In genomic region chr20:62727584-62728027, GRCh38 we compare ENCODE assay signal across 28 cellular contexts. TPM values are rescaled to one million over a fixed set of nuclear protein-coding genes. Genes with fewer than 3 reads are reported as not detected.
DNase-seq lines count a peak whose midpoint lies in the region; ATAC-seq, FAIRE-seq and TF ChIP-seq lines count a peak whose summit lies in the region.
"Had no signal": no experiment of that assay in that cellular context is flagged by ENCODE, and none has a peak within 500 bp of the region (broad histone marks: within the 10 kb centered on the region; RNA-seq: fewer than 3 reads in every experiment).

No MANE protein-coding gene starts in this region.

- no peak overlapping the region for H3K9ac ChIP-seq in HepG2 (ENCODE audit: insufficient read depth, low read depth, low read length)
- H3K9ac ChIP-seq: KMS-11 had no signal

- H3K27ac Mint-ChIP-seq in activated T-helper 2 cell treated with anti-CD3 and anti-CD28 coated beads, Interferon-gamma antibody, Interleukin-2, Interleukin-4, amounts not matched to agents 10 μg/mL and 5 μg/mL and 100 μg/mL, durations not matched to agents 14 hours and 24 hours and 36 hours, result no peak overlapping the region
- H3K27ac Mint-ChIP-seq: CD8-positive, alpha-beta T cell; GM23338 had no signal

- H3K4me3 ChIP-seq in right atrium auricular region, result no peak overlapping the region
- H3K4me3 ChIP-seq in Panc1 (ENCODE audit: low read depth in 2 of 2, low read length in 2 of 2), result no peak overlapping the region
- no peak overlapping the region for H3K4me3 ChIP-seq in HepG2 (replicated peaks in 1 of 3; ENCODE audit: insufficient read depth in 1 of 3, low read depth in 2 of 3, low read length in 3 of 3)
- H3K4me3 ChIP-seq in aorta (ENCODE audit: low read length in 2 of 2), result no peak overlapping the region
- H3K4me3 ChIP-seq in H7 (ENCODE audit: insufficient read depth, low read depth, low read length), result no peak overlapping the region
- H3K4me3 ChIP-seq: body of pancreas, GM23338, SJSA1 had no signal

- TF ChIP-seq POLR2A in HepG2 (IDR thresholded peaks at IDR 0.05; ENCODE audit: insufficient read depth in 1 of 2, low read depth in 2 of 2, low read length in 2 of 2), result no peak

- H3K9me3 ChIP-seq in right atrium auricular region (peaks cover 0 to 7% of the 10 kb centered on the region in 2 donors), Panc1 (ENCODE audit: control insufficient read depth, insufficient read depth, low read depth, low read length) (no peaks in the 10 kb centered on the region), HepG2 (ENCODE audit: low read length) (no peaks in the 10 kb centered on the region), aorta (ENCODE audit: control insufficient read depth, low read length) (peaks cover 4% of the 10 kb centered on the region)
- H3K9me3 ChIP-seq: body of pancreas, heart right ventricle, SJSA1 had no signal

- in situ Hi-C loops in Panc1 (cut with HindIII; ENCODE audit: low pct_unique_long_range_greater_than_20kb, low sequenced_read_pairs), result no loop called here
- in situ Hi-C loops in HepG2 (cut with HindIII; ENCODE audit: extremely low pct_ligation_motif_present, low pct_unique_long_range_greater_than_20kb), result no loop called here

- H3K9me3 Mint-ChIP-seq in activated T-helper 2 cell treated with anti-CD3 and anti-CD28 coated beads, Interferon-gamma antibody, Interleukin-2, Interleukin-4, amounts not matched to agents 10 μg/mL and 5 μg/mL and 100 μg/mL, durations not matched to agents 14 hours and 24 hours and 36 hours, result no peaks in the 10 kb centered on the region
- H3K9me3 Mint-ChIP-seq: CD8-positive, alpha-beta T cell had no signal

- CTCF ChIA-PET in Panc1 (lab: Charles Lee), result no interaction called here
- CTCF ChIA-PET in HepG2 (lab: Yijun Ruan, JAX; ENCODE audit: low intra/inter-chr PET ratio, low total read pairs), result no interaction called here

- H3K4me2 ChIP-seq in HepG2 (ENCODE audit: low read depth, low read length), result no peak overlapping the region
- H3K4me2 ChIP-seq: GM23338, KMS-11 had no signal

- peak; percentile 35 for DNase-seq in Right ventricle myocardium superior
- no peak for DNase-seq in right atrium auricular region (ENCODE audit: low spot score)
- no peak for DNase-seq in Panc1 (ENCODE audit: low read depth, low spot score)
- no peak for DNase-seq in HepG2 (ENCODE audit: low spot score)
- DNase-seq in aorta, result peak; percentile 38 to 70
- no peak for DNase-seq in H7
- no peak for DNase-seq in activated T-helper 2 cell treated with anti-CD3 and anti-CD28 coated beads, Interferon-gamma antibody, Interleukin-2, Interleukin-4, amounts not matched to agents 10 μg/mL and 5 μg/mL and 100 μg/mL, durations not matched to agents 14 hours and 24 hours and 36 hours (ENCODE audit: low spot score)
- DNase-seq: activated CD4-positive, alpha-beta T cell treated with anti-CD3 and anti-CD28 coated beads for 4 hours; activated CD8-positive, alpha-beta memory T cell treated with anti-CD3 and anti-CD28 coated beads, Interleukin-2, amount 10 ng/mL, durations not matched to agents 7 days and 5 days; CD8-positive, alpha-beta T cell; DMS53; heart right ventricle; left colon; mesendoderm; naive thymus-derived CD4-positive, alpha-beta T cell; NCI-H1694 treated with DMSO at 0.1 percent for 48 hours; NCI-H2171; NCI-H510A treated with DMSO at 0.1 percent for 48 hours; NK-92 treated with Interleukin-12 subunit alpha and Interleukin-12 subunit beta, amount 100 ng/mL, for 24 hours; stimulated activated CD4-positive, alpha-beta T cell treated with anti-CD3 and anti-CD28 coated beads, Interleukin-4, amount 100 ng/mL, for 4 hours; stimulated activated naive CD4-positive, alpha-beta T cell treated with Interleukin-2 at 50 U/mL for 16 hours; T-cell had no signal

- 0 out of 2 replicates have a peak, but pooled peaks cover 6% of the 10 kb centered on the region for H4K20me1 ChIP-seq in HepG2 (ENCODE audit: insufficient read depth, low read length)

- peaks cover 10% of the 10 kb centered on the region for H3K4me1 Mint-ChIP-seq in activated T-helper 2 cell treated with anti-CD3 and anti-CD28 coated beads, Interferon-gamma antibody, Interleukin-2, Interleukin-4, amounts not matched to agents 10 μg/mL and 5 μg/mL and 100 μg/mL, durations not matched to agents 14 hours and 24 hours and 36 hours (ENCODE audit: low read depth)
- H3K4me1 Mint-ChIP-seq: GM23338 had no signal

- TF ChIP-seq EP300 in HepG2 (IDR thresholded peaks at IDR 0.05; ENCODE audit: low read depth in 2 of 2, low read length in 2 of 2) (no peak), HepG2 (CRISPR knock-in tag; IDR thresholded peaks at IDR 0.05; ENCODE audit: borderline replicate concordance) (no peak)

- no peak for TF ChIP-seq CTCF in right atrium auricular region (IDR thresholded peaks at IDR 0.05)
- no peak for TF ChIP-seq CTCF in Panc1 (IDR thresholded peaks at IDR 0.05)
- no peak for TF ChIP-seq CTCF in HepG2 (CRISPR knock-in tag; IDR thresholded peaks at IDR 0.05)

- no peak for FAIRE-seq in HepG2 (lab: Jason Lieb, UNC)

- peaks cover 41% of the 10 kb centered on the region for H3K27me3 Mint-ChIP-seq in activated T-helper 2 cell treated with anti-CD3 and anti-CD28 coated beads, Interferon-gamma antibody, Interleukin-2, Interleukin-4, amounts not matched to agents 10 μg/mL and 5 μg/mL and 100 μg/mL, durations not matched to agents 14 hours and 24 hours and 36 hours (ENCODE audit: low read depth)

- H2AFZ ChIP-seq in HepG2 (ENCODE audit: low read length), result no peak overlapping the region
- H2AFZ ChIP-seq: GM23338 had no signal

- H3K36me3 Mint-ChIP-seq in activated T-helper 2 cell treated with anti-CD3 and anti-CD28 coated beads, Interferon-gamma antibody, Interleukin-2, Interleukin-4, amounts not matched to agents 10 μg/mL and 5 μg/mL and 100 μg/mL, durations not matched to agents 14 hours and 24 hours and 36 hours (ENCODE audit: low read depth), result no peaks in the 10 kb centered on the region
- H3K36me3 Mint-ChIP-seq: activated CD8-positive, alpha-beta memory T cell treated with anti-CD3 and anti-CD28 coated beads, Interleukin-2, amount 10 ng/mL, durations not matched to agents 7 days and 5 days; CD8-positive, alpha-beta T cell; T-cell had no signal

- ATAC-seq in Right ventricle myocardium superior (ENCODE audit: poor library complexity) (no peak), Panc1 (0 out of 2 replicates have a peak, but pooled peaks have one; percentile 15), HepG2 (peak; percentile 24), aorta (ENCODE audit: low FRiP score) (peak; percentile 30), HG02623 (IDR thresholded peaks at IDR 0.05; ENCODE audit: unreplicated experiment) (no peak)
- ATAC-seq: body of pancreas; CD8-positive, alpha-beta T cell; left colon had no signal

- H3K27ac ChIP-seq in right atrium auricular region, result no peak overlapping the region
- no peak overlapping the region for H3K27ac ChIP-seq in Panc1 (ENCODE audit: low read length)
- no peak overlapping the region for H3K27ac ChIP-seq in HepG2 (ENCODE audit: extremely low read length, insufficient read depth, low read length)
- no peak overlapping the region for H3K27ac ChIP-seq in aorta (ENCODE audit: low read depth in 1 of 2, low read length in 2 of 2)
- H3K27ac ChIP-seq: epithelial cell of prostate, KMS-11, SJSA1 had no signal

- H3K79me2 ChIP-seq in HepG2 (ENCODE audit: insufficient read depth, low read length), result no peaks in the 10 kb centered on the region

- no TSS peak for BruUV-seq in Panc1 (replicated peaks; lab: Mats Ljungman, UMichigan)
- BruUV-seq in HepG2 (replicated peaks; lab: Mats Ljungman, UMichigan), result no TSS peak

- no peak overlapping the region for H3K4me3 Mint-ChIP-seq in activated T-helper 2 cell treated with anti-CD3 and anti-CD28 coated beads, Interferon-gamma antibody, Interleukin-2, Interleukin-4, amounts not matched to agents 10 μg/mL and 5 μg/mL and 100 μg/mL, durations not matched to agents 14 hours and 24 hours and 36 hours (ENCODE audit: low read depth)
- H3K4me3 Mint-ChIP-seq: activated CD8-positive, alpha-beta memory T cell treated with anti-CD3 and anti-CD28 coated beads, Interleukin-2, amount 10 ng/mL, durations not matched to agents 7 days and 5 days; GM23338 had no signal

- intact Hi-C loops in Right ventricle myocardium superior (cut with DNase I), result no loop called here
- intact Hi-C loops in Panc1 (cut with micrococcal nuclease; ENCODE audit: unreplicated experiment), result no loop called here
- intact Hi-C loops in HepG2 (cut with micrococcal nuclease; ENCODE audit: unreplicated experiment), result no loop called here
- intact Hi-C loops in aorta (cut with DNase I), result no loop called here
- intact Hi-C loops in activated T-helper 2 cell treated with anti-CD3 and anti-CD28 coated beads, Interferon-gamma antibody, Interleukin-2, Interleukin-4, amounts not matched to agents 10 μg/mL and 5 μg/mL and 100 μg/mL, durations not matched to agents 14 hours and 24 hours and 36 hours (cut with micrococcal nuclease), result no loop called here

- POLR2A ChIA-PET in Panc1 (lab: Charles Lee) (no interaction called here), HepG2 (lab: Yijun Ruan, JAX) (no interaction called here)

- H3K36me3 ChIP-seq in right atrium auricular region, result no peaks in the 10 kb centered on the region
- H3K36me3 ChIP-seq in Panc1 (ENCODE audit: control insufficient read depth, insufficient read depth, low read length), result no peaks in the 10 kb centered on the region
- no peaks in the 10 kb centered on the region for H3K36me3 ChIP-seq in HepG2 (replicated peaks in 1 of 2; ENCODE audit: control insufficient read depth in 1 of 2, insufficient read depth in 2 of 2, low read length in 2 of 2)
- H3K36me3 ChIP-seq in aorta (ENCODE audit: control insufficient read depth in 1 of 2, insufficient read depth in 2 of 2, low read length in 1 of 2), result no peaks in the 10 kb centered on the region
- H3K36me3 ChIP-seq in H7 (replicated peaks; ENCODE audit: control insufficient read depth, insufficient read depth, low read length), result no peaks in the 10 kb centered on the region
- H3K36me3 ChIP-seq: heart right ventricle, SJSA1 had no signal

- WGBS in HepG2 (ENCODE audit: low lambda C conversion rate), result 10% methylated on average over 7 of the region's 15 CpGs
- 80 to 86% methylated on average over 15 of the region's 15 CpGs for WGBS in aorta, 2 donors

- H3K27me3 ChIP-seq in right atrium auricular region (no peaks in the 10 kb centered on the region), Panc1 (ENCODE audit: control insufficient read depth, insufficient read depth, low read length) (no peaks in the 10 kb centered on the region), HepG2 (ENCODE audit: control insufficient read depth in 1 of 2, insufficient read depth in 2 of 2, low read length in 2 of 2) (peaks cover 48 to 95% of the 10 kb centered on the region in 2 experiments), aorta (ENCODE audit: control insufficient read depth in 1 of 2, insufficient read depth in 2 of 2, low read length in 1 of 2) (no peaks in the 10 kb centered on the region), H7 (ENCODE audit: control insufficient read depth, insufficient read depth, low read length) (no peaks in the 10 kb centered on the region)
- H3K27me3 ChIP-seq: body of pancreas had no signal

- no peak for TF ChIP-seq RAD21 in HepG2 (CRISPR knock-in tag; IDR thresholded peaks at IDR 0.05)

- no peaks in the 10 kb centered on the region for H3K4me1 ChIP-seq in right atrium auricular region
- H3K4me1 ChIP-seq in Panc1 (ENCODE audit: control insufficient read depth, insufficient read depth, low read length), result peaks cover 15% of the 10 kb centered on the region
- no peaks in the 10 kb centered on the region for H3K4me1 ChIP-seq in HepG2 (ENCODE audit: insufficient read depth, low read length)
- no peaks in the 10 kb centered on the region for H3K4me1 ChIP-seq in aorta (ENCODE audit: control insufficient read depth in 1 of 2, insufficient read depth in 2 of 2, low read length in 2 of 2)
- H3K4me1 ChIP-seq: SJSA1 had no signal

RNA-seq across cellular contexts. Expression of gene NTSR1, which starts 19.0 kb away (rescaled TPM):
- total RNA-seq in Right ventricle myocardium superior (not detected), right atrium auricular region (under 1 TPM in 1 of 2 donors, not detected in 1; 0.43 TPM), Panc1 (2021; ENCODE audit: unreplicated experiment) (44.1 TPM), HepG2 (2016; rRNA removed; fragmentation: Illumina TruSeq; extraction: Trizol) (0.09 TPM in 1 of 2 replicates, not detected in the other), aorta (not detected)
- polyA plus RNA-seq in Panc1 (2012; ENCODE audit: insufficient read length), result 73.6 TPM
- not detected in 2 replicates for total RNA-seq in HepG2 (2016; cell fraction: cytosol; rRNA removed; fragmentation: Illumina TruSeq; extraction: Trizol; ENCODE audit: low read depth)
- total RNA-seq in HepG2 (2016; cell fraction: insoluble cytoplasmic fraction; rRNA removed; fragmentation: Illumina TruSeq; extraction: Trizol), result 0.04 TPM in 1 of 2 replicates, not detected in the other
- total RNA-seq in HepG2 (2016; cell fraction: membrane; rRNA removed; fragmentation: Illumina TruSeq; extraction: Trizol), result 0.09 TPM in 1 of 2 replicates, not detected in the other
- 0.12 TPM in 1 of 2 replicates, not detected in the other for total RNA-seq in HepG2 (2016; cell fraction: nucleus; rRNA removed; fragmentation: Illumina TruSeq; extraction: Trizol)
- polyA plus RNA-seq in HepG2 (2011; rRNA removed) (0.12 and 0.17 TPM in 2 replicates), aorta (not detected)
- 0.09 and 0.12 TPM in 2 replicates for polyA plus RNA-seq in HepG2 (2011; cell fraction: cytosol; rRNA removed)
- polyA plus RNA-seq in HepG2 (2011; cell fraction: nucleus; rRNA removed), result 0.38 and 0.51 TPM in 2 replicates
- 0.09 and 0.19 TPM in 2 replicates for polyA plus RNA-seq in HepG2 (2012)
- not detected in 2 replicates for polyA plus RNA-seq in HepG2 (2016; cell fraction: cytosol; fragmentation: Illumina TruSeq; extraction: Trizol; ENCODE audit: low read depth)
- polyA plus RNA-seq in HepG2 (2016; cell fraction: insoluble cytoplasmic fraction; fragmentation: Illumina TruSeq; extraction: Trizol; ENCODE audit: low read depth), result 0.08 TPM in 1 of 2 replicates, not detected in the other
- polyA plus RNA-seq in HepG2 (2016; cell fraction: membrane; fragmentation: Illumina TruSeq; extraction: Trizol; ENCODE audit: low read depth), result 0.05 TPM in 1 of 2 replicates, not detected in the other
- 0.35 and 0.41 TPM in 2 replicates for polyA plus RNA-seq in HepG2 (2016; cell fraction: nucleus; fragmentation: Illumina TruSeq; extraction: Trizol; ENCODE audit: insufficient read depth, low read depth)
- polyA minus RNA-seq in HepG2 (2011; rRNA and poly(A)+ RNA removed; ENCODE audit: low replicate concordance), result 0.24 TPM in 1 of 2 replicates, not detected in the other
- polyA minus RNA-seq in HepG2 (2011; cell fraction: cytosol; rRNA and poly(A)+ RNA removed), result not detected in 2 replicates
- 0.12 and 0.13 TPM in 2 replicates for polyA minus RNA-seq in HepG2 (2011; cell fraction: nucleus; rRNA and poly(A)+ RNA removed)
- total RNA-seq in H7 (2014; rRNA removed; shearing (Covaris generic)), result 0.30 and 1.1 TPM in 2 replicates
- not detected in 2 replicates for total RNA-seq in activated T-helper 2 cell treated with anti-CD3 and anti-CD28 coated beads, Interferon-gamma antibody, Interleukin-2, Interleukin-4, amounts not matched to agents 10 μg/mL and 5 μg/mL and 100 μg/mL, durations not matched to agents 14 hours and 24 hours and 36 hours
- total RNA-seq: activated CD8-positive, alpha-beta memory T cell treated with anti-CD3 and anti-CD28 coated beads, Interleukin-2, amount 10 ng/mL, durations not matched to agents 7 days and 5 days; body of pancreas; CD8-positive, alpha-beta T cell; SJSA1 had no signal
- polyA plus RNA-seq: heart right ventricle; naive thymus-derived CD4-positive, alpha-beta T cell had no signal

Comparison
In these comparisons a context has a peak if more than half of its experiments do, and no peak if none do; other contexts are left out.
1. DNase-seq: peak in Right ventricle myocardium superior (single experiment) and aorta (2 of 2); none in right atrium auricular region (single experiment), Panc1 (single experiment), HepG2 (single experiment), H7 (single experiment) and activated T-helper 2 cell treated with anti-CD3 and anti-CD28 coated beads, Interferon-gamma antibody, Interleukin-2, Interleukin-4, amounts not matched to agents 10 μg/mL and 5 μg/mL and 100 μg/mL, durations not matched to agents 14 hours and 24 hours and 36 hours (single experiment).
2. ATAC-seq: peak in Panc1 (single experiment), HepG2 (single experiment) and aorta (single experiment); none in Right ventricle myocardium superior (single experiment) and HG02623 (single experiment).
3. RNA of gene NTSR1, which starts 19.0 kb away (total RNA-seq): 44.1 TPM in Panc1 (single experiment); 0.30 to 1.1 TPM in H7, 0.43 TPM in right atrium auricular region, 0.04 to 0.12 TPM in HepG2, not detected in aorta, not detected in Right ventricle myocardium superior (single experiment) and not detected in activated T-helper 2 cell treated with anti-CD3 and anti-CD28 coated beads, Interferon-gamma antibody, Interleukin-2, Interleukin-4, amounts not matched to agents 10 μg/mL and 5 μg/mL and 100 μg/mL, durations not matched to agents 14 hours and 24 hours and 36 hours; every median in the first group is over 10 times any median in the second.